ENCODE assay signal across 9 cellular contexts in the genomic region with DNA sequence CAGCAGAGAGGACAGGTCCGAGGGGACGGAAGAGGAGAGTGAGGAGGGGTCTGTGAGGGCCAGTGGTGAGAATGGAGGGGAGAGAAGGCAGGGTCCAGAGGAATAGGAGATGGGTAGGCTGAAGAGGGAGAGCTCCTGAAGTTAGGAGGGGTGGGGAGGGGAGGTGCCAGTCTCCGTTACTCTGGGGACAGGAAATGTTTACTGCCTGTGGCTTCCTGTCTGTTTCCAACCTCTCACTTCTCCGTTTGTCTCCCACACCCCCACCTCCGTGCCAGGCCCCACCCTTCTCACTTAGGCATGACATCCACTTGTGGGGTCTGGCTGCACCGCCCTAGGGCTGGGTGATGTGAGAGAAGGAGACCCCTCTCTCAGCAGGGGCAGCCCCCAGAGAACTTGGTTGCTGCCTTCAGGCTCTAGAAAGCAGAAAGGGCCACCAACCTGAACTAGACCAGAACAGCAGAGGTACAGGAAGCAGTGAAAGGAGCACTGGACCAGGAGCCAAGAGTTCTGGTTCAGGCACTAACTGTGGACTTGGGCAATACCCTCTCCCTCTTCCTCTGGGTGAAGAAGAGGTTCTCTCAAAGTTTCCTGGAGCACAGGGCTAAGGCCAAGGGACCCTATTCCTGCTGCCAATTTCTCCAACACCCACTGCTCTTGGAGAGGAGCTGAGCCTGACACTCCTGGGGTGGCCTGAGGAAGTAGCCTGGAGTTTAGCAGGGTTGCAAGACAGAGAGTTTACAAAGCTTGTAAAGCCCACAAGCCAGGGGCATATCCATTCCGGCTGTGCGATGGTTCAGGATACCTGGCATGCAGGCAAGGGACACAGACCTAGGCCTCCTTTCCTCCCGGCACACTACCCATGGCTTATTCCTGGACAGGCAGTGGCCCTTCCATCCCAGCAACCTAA. TPM values are rescaled to one million over a fixed set of nuclear protein-coding genes. Genes with fewer than 3 reads are reported as not detected.
A peak's percentile ranks its signal among the peaks of the same experiment; 100 is the strongest.
DNase-seq lines count a peak whose midpoint lies in the region; FAIRE-seq and TF ChIP-seq lines count a peak whose summit lies in the region.
"Had no signal": no experiment of that assay in that cellular context is flagged by ENCODE, and none has a peak within 500 bp of the region (broad histone marks: within the 10 kb centered on the region; RNA-seq: fewer than 3 reads in every experiment).

No MANE protein-coding gene starts in this region.

- FAIRE-seq in astrocyte (lab: Jason Lieb, UNC), result no peak

- H3K4me1 Mint-ChIP-seq in astrocyte (ENCODE audit: low read depth, unreplicated experiment), result peaks cover 42% of the 10 kb centered on the region

- H3K9me3 ChIP-seq in astrocyte (ENCODE audit: insufficient read depth, low read depth, low read length) (no peaks in the 10 kb centered on the region), mucosa of rectum (ENCODE audit: control insufficient read depth in 2 of 2, low read length in 2 of 2) (no peaks in the 10 kb centered on the region), stomach (no peaks in the 10 kb centered on the region)

- H3K4me3 ChIP-seq in HFF-Myc (replicated peaks; ENCODE audit: low read depth, low read length) (0 out of 2 replicates have a peak overlapping the region, but pooled peaks have one; percentile 9), astrocyte (ENCODE audit: insufficient read depth, low read depth, low read length) (no peak overlapping the region), mucosa of rectum (ENCODE audit: low read length in 2 of 2) (peak overlapping the region; percentile 21 to 48), stomach (peak overlapping the region; percentile 4 to 82 (median 50))

- H3K4me2 ChIP-seq in astrocyte (ENCODE audit: low read length), result peak overlapping the region; percentile 73

- peaks cover 50% of the 10 kb centered on the region for H3K4me1 ChIP-seq in astrocyte (ENCODE audit: insufficient read depth, low read length)
- H3K4me1 ChIP-seq in mucosa of rectum (ENCODE audit: control insufficient read depth in 2 of 2, insufficient read depth in 2 of 2, low read length in 2 of 2), result peaks cover 17 to 22% of the 10 kb centered on the region in 2 donors
- H3K4me1 ChIP-seq in stomach, result peaks cover 55 to 100% (median 67%) of the 10 kb centered on the region in 4 donors

- H3K27ac ChIP-seq in astrocyte (ENCODE audit: low read depth, low read length) (peak overlapping the region; percentile 70), mucosa of rectum (ENCODE audit: low read depth in 2 of 2, low read length in 2 of 2) (peak overlapping the region; percentile 55 to 65), stomach (peak overlapping the region; percentile 39 to 93 (median 71))

- intact Hi-C loops in stomach (cut with DNase I; ENCODE audit: low total_unique reads), result no loop called here

- H3K27me3 ChIP-seq in astrocyte (ENCODE audit: insufficient read depth, low read length) (no peaks in the 10 kb centered on the region), mucosa of rectum (ENCODE audit: control insufficient read depth in 2 of 2, insufficient read depth in 2 of 2, low read length in 2 of 2) (peaks cover 0 to 4% of the 10 kb centered on the region in 2 donors), stomach (peaks cover 0 to 8% (median 6%) of the 10 kb centered on the region in 3 donors)

- in situ Hi-C loops in G401 (cut with HindIII; ENCODE audit: low sequenced_read_pairs), result no loop called here

- TF ChIP-seq POLR2A in stomach (IDR thresholded peaks at IDR 0.05), result no peak

- H3K36me3 Mint-ChIP-seq in astrocyte (ENCODE audit: low read depth, unreplicated experiment), result peaks cover 7% of the 10 kb centered on the region

- H3K79me2 ChIP-seq in astrocyte (ENCODE audit: insufficient read depth, low read length), result peaks cover 96% of the 10 kb centered on the region

- H3K9me3 Mint-ChIP-seq in astrocyte (ENCODE audit: unreplicated experiment), result no peaks in the 10 kb centered on the region

- no peak for TF ChIP-seq CTCF in HFF-Myc (IDR thresholded peaks at IDR 0.05; ENCODE audit: low read depth, low read length, missing control alignments)
- no peak for TF ChIP-seq CTCF in astrocyte (IDR thresholded peaks at IDR 0.05; ENCODE audit: insufficient read depth, low read depth, low read length)
- TF ChIP-seq CTCF in stomach (IDR thresholded peaks at IDR 0.05), result no peak

- no peaks in the 10 kb centered on the region for H3K27me3 Mint-ChIP-seq in astrocyte (ENCODE audit: low read depth, unreplicated experiment)

- no peak overlapping the region for H2AFZ ChIP-seq in astrocyte (ENCODE audit: low read depth, low read length)

- peak overlapping the region; percentile 62 for H3K9ac ChIP-seq in astrocyte (ENCODE audit: low read length)
- H3K9ac ChIP-seq in mucosa of rectum (ENCODE audit: low read depth in 1 of 2, low read length in 2 of 2), result peak overlapping the region; percentile 17 to 36

- H4K20me1 ChIP-seq in astrocyte (ENCODE audit: insufficient read depth, low read length), result peaks cover 84% of the 10 kb centered on the region

- WGBS in stomach, 5 donors, result 54 to 62% (median 57%) methylated on average over 8 to 9 of the region's 9 CpGs

- H3K4me3 Mint-ChIP-seq in astrocyte (ENCODE audit: unreplicated experiment), result peak overlapping the region; percentile 74

- TF ChIP-seq EP300 in stomach (IDR thresholded peaks at IDR 0.05), result no peak

- DNase-seq in HFF-Myc (ENCODE audit: extremely low read depth, low read depth), result no peak
- DNase-seq in T-helper 2 cell, result peak; percentile 40 to 91 (median 71)
- DNase-seq in astrocyte (ENCODE audit: low read depth), result peak; percentile 26
- peak; percentile 37 for DNase-seq in stomach
- DNase-seq in G401 (ENCODE audit: low spot score), result no peak
- DNase-seq in COR-L47 (lab: John Stamatoyannopoulos, UW), result no peak
- no peak for DNase-seq in NCI-H2107 (lab: John Stamatoyannopoulos, UW)

- peaks cover 14% of the 10 kb centered on the region for H3K36me3 ChIP-seq in astrocyte (ENCODE audit: insufficient read depth, low read length)
- peaks cover 0 to 3% of the 10 kb centered on the region in 2 donors for H3K36me3 ChIP-seq in mucosa of rectum (ENCODE audit: control insufficient read depth in 2 of 2, insufficient read depth in 2 of 2, low read length in 2 of 2)
- H3K36me3 ChIP-seq in stomach, result peaks cover 17 to 37% (median 30%) of the 10 kb centered on the region in 4 donors

- peak overlapping the region; percentile 58 for H3K27ac Mint-ChIP-seq in astrocyte (ENCODE audit: unreplicated experiment)

RNA-seq across cellular contexts. Expression of a gene that starts 5.5 kb away (rescaled TPM):
- total RNA-seq in astrocyte, result 317 and 382 TPM in 2 replicates
- 100 to 1,000 TPM in 2 of 5 donors, 10 to 100 TPM in 3; 53.7 to 182 (median 88.8) TPM for total RNA-seq in stomach
- polyA plus RNA-seq in stomach, result 100 to 1,000 TPM in 1 of 3 donors, 10 to 100 TPM in 2; 29.3 to 102 (median 33.2) TPM
- total RNA-seq in G401 (2014; rRNA removed; shearing (Covaris generic)), result 49.1 and 58.8 TPM in 2 replicates

RNA-seq across cellular contexts. Expression of a gene that starts 29.0 kb away (rescaled TPM):
- total RNA-seq in astrocyte (23.0 and 24.4 TPM in 2 replicates), stomach (10 to 100 TPM in 1 of 5 donors, 1 to 10 TPM in 4; 1.2 to 35.7 (median 2.6) TPM)
- 10 to 100 TPM; 16.9 to 35.1 (median 17.6) TPM for polyA plus RNA-seq in stomach
- total RNA-seq in G401 (2014; rRNA removed; shearing (Covaris generic)), result 6.0 and 8.6 TPM in 2 replicates

RNA-seq across cellular contexts. Expression of a gene that starts 49.3 kb away (rescaled TPM):
- not detected in 2 replicates for total RNA-seq in astrocyte
- not detected for total RNA-seq in stomach
- 1 to 10 TPM in 1 of 3 donors, under 1 TPM in 2; 0.46 to 1.4 (median 0.50) TPM for polyA plus RNA-seq in stomach
- total RNA-seq in G401 (2014; rRNA removed; shearing (Covaris generic)), result 1.0 TPM in 1 of 2 replicates, not detected in the other
- total RNA-seq: temporal lobe had no signal

RNA-seq across cellular contexts. Expression of a gene that starts 59.9 kb away (rescaled TPM):
- total RNA-seq in astrocyte, result not detected in 2 replicates
- total RNA-seq in stomach, result not detected
- polyA plus RNA-seq in stomach, result under 1 TPM in 2 of 3 donors, not detected in 1; 0.44 to 0.50 TPM
- not detected in 2 replicates for total RNA-seq in G401 (2014; rRNA removed; shearing (Covaris generic))
- total RNA-seq: temporal lobe had no signal

Comparison
In these comparisons a context has a peak if more than half of its experiments do, and no peak if none do; other contexts are left out.
1. DNase-seq: peak in T-helper 2 cell (5 of 5), astrocyte (single experiment) and stomach (single experiment); none in HFF-Myc (single experiment), G401 (single experiment), COR-L47 (single experiment) and NCI-H2107 (single experiment).
2. Peak in every context shown above with its lines, with median percentiles within 50 percentile points of each other: H3K27ac ChIP-seq.